ENCODE assay signal across 1 cellular context in genomic region chr21:42784276-42784675, GRCh38.
TF ChIP-seq lines count a peak whose summit lies in the region.

No MANE protein-coding gene starts in this region.

TF ChIP-seq in WTC11, 78 proteins besides CTCF, POLR2A, EP300 and RAD21 (continued from another document):
- TF ChIP-seq USF1 (CRISPR knock-in tag; IDR thresholded peaks at IDR 0.05) (no peak), ZSCAN18 (CRISPR knock-in tag; IDR thresholded peaks at IDR 0.05) (no peak), CREB1 (CRISPR knock-in tag; IDR thresholded peaks at IDR 0.05) (no peak), FOXK1 (CRISPR knock-in tag; IDR thresholded peaks at IDR 0.05) (no peak), NFYB (CRISPR knock-in tag; conservative IDR thresholded peaks at IDR 0.05; ENCODE audit: low read depth) (no peak), TEAD4 (CRISPR knock-in tag; IDR thresholded peaks at IDR 0.05) (no peak), CREM (CRISPR knock-in tag; IDR thresholded peaks at IDR 0.05) (no peak), E2F5 (CRISPR knock-in tag; IDR thresholded peaks at IDR 0.05) (no peak), ZNF532 (CRISPR knock-in tag; IDR thresholded peaks at IDR 0.05; ENCODE audit: borderline replicate concordance) (no peak), HMGXB4 (CRISPR knock-in tag; IDR thresholded peaks at IDR 0.05) (no peak), ZNF232 (CRISPR knock-in tag; IDR thresholded peaks at IDR 0.05) (no peak)
